1 cellular context compared by ENCODE assay signal in genomic region chr22:32623943-32624342, GRCh38.
TF ChIP-seq lines count a peak whose summit lies in the region.

No MANE protein-coding gene starts in this region.

TF ChIP-seq in HepG2, 621 proteins besides CTCF, POLR2A, EP300 and RAD21 (continued from another document):
- TF ChIP-seq HNF4A (CRISPR knock-in tag; IDR thresholded peaks at IDR 0.05) (peak; percentile 26; the same call in 1 of the 2 replicates), RFX1 (IDR thresholded peaks at IDR 0.05) (no peak), ZBTB21 (CRISPR knock-in tag; IDR thresholded peaks at IDR 0.05) (0 out of 2 replicates have a peak, but pooled peaks have one; percentile 20), NAIF1 (CRISPR knock-in tag; IDR thresholded peaks at IDR 0.05; ENCODE audit: borderline replicate concordance) (no peak), ISX (CRISPR knock-in tag; conservative IDR thresholded peaks at IDR 0.05) (no peak), HOXA5 (CRISPR knock-in tag; IDR thresholded peaks at IDR 0.05) (no peak)
TF ChIP-seq in HepG2: peak in this region for 11.
